In genomic region chr12:4609071-4609470, GRCh38 we compare ENCODE assay signal across 9 cellular contexts.
"Had no signal": no experiment of that assay in that cellular context is flagged by ENCODE, and none has a peak within 500 bp of the region (broad histone marks: within the 10 kb centered on the region; RNA-seq: fewer than 3 reads in every experiment).

No MANE protein-coding gene starts in this region.

- H3K4me2 ChIP-seq: GM23338 had no signal

- H2AFZ ChIP-seq: GM23248, GM23338 had no signal

- DNase-seq: GM23248, GOT3, H7, H9, HCEC 1CT, HFFc6 had no signal

- H3K9me3 ChIP-seq: HAP-1 had no signal

- H3K4me3 Mint-ChIP-seq: GM23338, H9, HFFc6 had no signal

- H3K9me3 Mint-ChIP-seq: GM23338, H9, HFFc6 had no signal

- H3K4me3 ChIP-seq: GM23248, GM23338, HAP-1 had no signal

- H3K27ac ChIP-seq: GM23248 had no signal

- ATAC-seq: GM23338, HCT116 had no signal

- H3K27ac Mint-ChIP-seq: GM23338, H9, HFFc6 had no signal

- H3K9ac ChIP-seq: GM23248 had no signal
